ENCODE assay signal across 22 cellular contexts in the genomic region with DNA sequence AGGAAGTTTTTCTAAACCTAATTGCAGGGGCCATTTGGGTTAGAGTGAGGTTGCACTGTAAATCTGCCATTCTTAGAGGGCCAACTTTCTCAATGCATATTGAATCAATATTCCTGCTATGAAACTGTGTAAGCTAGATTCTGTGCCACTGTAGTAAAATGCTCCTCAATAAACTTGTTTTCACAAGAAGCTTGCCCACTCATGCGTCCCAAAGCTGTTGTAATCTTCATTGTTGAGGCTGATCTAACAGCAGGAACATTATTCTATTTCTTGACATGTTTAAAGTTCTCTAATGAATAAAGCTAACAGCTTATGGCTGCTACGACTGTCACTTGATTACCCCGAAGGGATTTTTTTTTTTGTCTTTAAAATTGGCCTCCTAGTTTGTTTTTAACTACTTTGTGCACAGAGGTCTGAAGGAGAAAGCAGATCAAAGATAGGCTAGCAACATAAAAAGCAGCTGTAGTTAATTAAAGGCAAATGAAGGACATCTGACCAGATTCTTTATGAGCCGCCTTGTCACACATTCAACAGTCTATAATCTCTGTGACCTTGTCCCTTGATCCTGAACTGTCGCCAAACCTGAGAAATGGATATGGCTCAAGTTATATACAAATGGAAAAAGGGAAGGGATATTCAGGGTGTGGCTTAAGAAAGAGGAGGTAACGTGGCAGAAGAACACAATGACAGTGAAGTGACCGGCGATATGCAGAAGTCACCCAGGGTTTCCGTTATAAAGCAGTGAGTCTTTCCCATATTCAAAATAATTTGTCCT.
DNase-seq lines count a peak whose midpoint lies in the region; ATAC-seq and TF ChIP-seq lines count a peak whose summit lies in the region.
"Had no signal": no experiment of that assay in that cellular context is flagged by ENCODE, and none has a peak within 500 bp of the region (broad histone marks: within the 10 kb centered on the region; RNA-seq: fewer than 3 reads in every experiment).

No MANE protein-coding gene starts in this region.

- no peak overlapping the region for H3K4me3 Mint-ChIP-seq in neural progenitor cell
- H3K4me3 Mint-ChIP-seq in activated CD8-positive, alpha-beta T cell treated with anti-CD3 and anti-CD28 coated beads, Interleukin-2, amount 10 ng/mL, durations not matched to agents 7 days and 5 days, result no peak overlapping the region
- H3K4me3 Mint-ChIP-seq: B cell had no signal

- no peak overlapping the region for H3K4me3 ChIP-seq in epithelial cell of proximal tubule (ENCODE audit: low read depth, low read length)
- no peak overlapping the region for H3K4me3 ChIP-seq in neural progenitor cell
- no peak overlapping the region for H3K4me3 ChIP-seq in MG63

- CTCF ChIA-PET in activated CD8-positive, alpha-beta T cell treated with anti-CD3 and anti-CD28 coated beads, Interleukin-2, amount 10 ng/mL, durations not matched to agents 7 days and 5 days (lab: Charles Lee), result interaction anchor here (1.2 kb wide), 1 partner anchor 1760 kb away, joined by 3 read pairs; no protein-coding TSS in a partner anchor

- H3K27ac ChIP-seq in neural progenitor cell, result no peak overlapping the region

- no peaks in the 10 kb centered on the region for H3K36me3 ChIP-seq in neural progenitor cell
- H3K36me3 ChIP-seq in MG63, result no peaks in the 10 kb centered on the region

- H3K9ac ChIP-seq in neural progenitor cell, result no peak overlapping the region

- POLR2A ChIA-PET in activated CD8-positive, alpha-beta T cell treated with anti-CD3 and anti-CD28 coated beads, Interleukin-2, amount 10 ng/mL, durations not matched to agents 7 days and 5 days (lab: Charles Lee), result no interaction called here

- no peaks in the 10 kb centered on the region for H3K79me2 ChIP-seq in neural progenitor cell (ENCODE audit: low read depth)

- H3F3A ChIP-seq in neural progenitor cell (ENCODE audit: low read depth), result no peaks in the 10 kb centered on the region

- H3K27me3 Mint-ChIP-seq in neural progenitor cell (ENCODE audit: insufficient read depth, low read depth), result peaks cover 4% of the 10 kb centered on the region
- H3K27me3 Mint-ChIP-seq in activated CD8-positive, alpha-beta T cell treated with anti-CD3 and anti-CD28 coated beads, Interleukin-2, amount 10 ng/mL, durations not matched to agents 7 days and 5 days (ENCODE audit: low read depth), result no peaks in the 10 kb centered on the region
- H3K27me3 Mint-ChIP-seq: B cell had no signal

- H3K4me1 ChIP-seq in neural progenitor cell, result peaks cover 11% of the 10 kb centered on the region
- H3K4me1 ChIP-seq: Caco-2 had no signal

- H4K20me1 ChIP-seq in neural progenitor cell (ENCODE audit: low read depth), result peaks cover 5% of the 10 kb centered on the region

- H3K36me3 Mint-ChIP-seq in neural progenitor cell, result no peaks in the 10 kb centered on the region
- no peaks in the 10 kb centered on the region for H3K36me3 Mint-ChIP-seq in activated CD8-positive, alpha-beta T cell treated with anti-CD3 and anti-CD28 coated beads, Interleukin-2, amount 10 ng/mL, durations not matched to agents 7 days and 5 days (ENCODE audit: low read depth)

- H2AFZ ChIP-seq in neural progenitor cell (replicated peaks), result no peak overlapping the region

- H3K9me3 Mint-ChIP-seq in neural progenitor cell, result no peaks in the 10 kb centered on the region
- no peaks in the 10 kb centered on the region for H3K9me3 Mint-ChIP-seq in activated CD8-positive, alpha-beta T cell treated with anti-CD3 and anti-CD28 coated beads, Interleukin-2, amount 10 ng/mL, durations not matched to agents 7 days and 5 days (ENCODE audit: insufficient read depth)

- H3K27ac Mint-ChIP-seq in neural progenitor cell, result no peak overlapping the region
- no peak overlapping the region for H3K27ac Mint-ChIP-seq in activated CD8-positive, alpha-beta T cell treated with anti-CD3 and anti-CD28 coated beads, Interleukin-2, amount 10 ng/mL, durations not matched to agents 7 days and 5 days
- H3K27ac Mint-ChIP-seq: B cell had no signal

- DNase-seq in NCI-H82 (lab: John Stamatoyannopoulos, UW), result peak; percentile 43
- no peak for DNase-seq in NCI-H82 treated with DMSO at 0.1 percent for 48 hours (lab: John Stamatoyannopoulos, UW; ENCODE audit: unreplicated experiment)
- DNase-seq in epithelial cell of proximal tubule (ENCODE audit: low read depth), result peak; percentile 3
- DNase-seq in neural progenitor cell (ENCODE audit: low spot score), result peak; percentile 11
- DNase-seq in MG63, result no peak
- no peak for DNase-seq in SW 1271 (lab: John Stamatoyannopoulos, UW)
- no peak for DNase-seq in middle frontal gyrus (ENCODE audit: extremely low spot score, low spot score)
- no peak for DNase-seq in activated CD8-positive, alpha-beta T cell treated with anti-CD3 and anti-CD28 coated beads, Interleukin-2, amount 10 ng/mL, durations not matched to agents 7 days and 5 days
- DNase-seq: 8988T, Caco-2, DMS153, GDM1, H7, NCI-H1930, NCI-H2171 treated with DMSO at 0.1 percent for 48 hours, NCI-H446, NCI-H774, PC-3, RPMI8226, SHP77 treated with DMSO at 0.1 percent for 48 hours had no signal

- no peaks in the 10 kb centered on the region for H3K27me3 ChIP-seq in neural progenitor cell
- no peaks in the 10 kb centered on the region for H3K27me3 ChIP-seq in MG63

- no peak for ATAC-seq in activated CD8-positive, alpha-beta T cell treated with anti-CD3 and anti-CD28 coated beads, Interleukin-2, amount 10 ng/mL, durations not matched to agents 7 days and 5 days
- ATAC-seq: PC-3, SK-N-SH treated with all-trans-retinoic acid at 6 μM for 48 hours had no signal

- TF ChIP-seq CTCF in epithelial cell of proximal tubule (conservative IDR thresholded peaks at IDR 0.05; ENCODE audit: low read depth, low read length) (no peak), neural progenitor cell (IDR thresholded peaks at IDR 0.05) (no peak)

- no peaks in the 10 kb centered on the region for H3K9me3 ChIP-seq in neural progenitor cell (ENCODE audit: low read depth)
- H3K9me3 ChIP-seq in MG63, result no peaks in the 10 kb centered on the region
- H3K9me3 ChIP-seq: Caco-2 had no signal

- H3K4me2 ChIP-seq in neural progenitor cell, result peak overlapping the region; percentile 21

- peaks cover 7% of the 10 kb centered on the region for H3K4me1 Mint-ChIP-seq in neural progenitor cell
- H3K4me1 Mint-ChIP-seq in activated CD8-positive, alpha-beta T cell treated with anti-CD3 and anti-CD28 coated beads, Interleukin-2, amount 10 ng/mL, durations not matched to agents 7 days and 5 days (ENCODE audit: low read depth), result no peaks in the 10 kb centered on the region
- H3K4me1 Mint-ChIP-seq: B cell had no signal

Comparison
In these comparisons a context has a peak if more than half of its experiments do, and no peak if none do; other contexts are left out.
1. DNase-seq: peak in NCI-H82 (single experiment), epithelial cell of proximal tubule (single experiment) and neural progenitor cell (single experiment); none in NCI-H82 treated with DMSO at 0.1 percent for 48 hours (single experiment), MG63 (single experiment), SW 1271 (0 of 2), middle frontal gyrus (single experiment) and activated CD8-positive, alpha-beta T cell treated with anti-CD3 and anti-CD28 coated beads, Interleukin-2, amount 10 ng/mL, durations not matched to agents 7 days and 5 days (single experiment).